In genomic region chr22:25702046-25702445, GRCh38 we compare ENCODE assay signal across 8 cellular contexts. TPM values are rescaled to one million over a fixed set of nuclear protein-coding genes. Genes with fewer than 3 reads are reported as not detected.
DNase-seq lines count a peak whose midpoint lies in the region; ATAC-seq and TF ChIP-seq lines count a peak whose summit lies in the region.

No MANE protein-coding gene starts in this region.

- H3K9me3 Mint-ChIP-seq in activated naive CD8-positive, alpha-beta T cell treated with anti-CD3 and anti-CD28 coated beads for 36 hours = no peaks in the 10 kb centered on the region

- H3K4me1 Mint-ChIP-seq in activated naive CD8-positive, alpha-beta T cell treated with anti-CD3 and anti-CD28 coated beads for 36 hours = peaks cover 9% of the 10 kb centered on the region

- H3K27ac ChIP-seq in AG04450 (ENCODE audit: low read depth, low read length) (no peak overlapping the region), HCT116 (ENCODE audit: low read depth, low read length) (no peak overlapping the region), suprapubic skin (no peak overlapping the region)

- CTCF ChIA-PET in AG04450 (lab: Charles Lee) (interaction anchor here (1.8 to 2.5 kb wide), 2 partner anchors 240 to 255 kb away, joined by 7 to 21 read pairs; no protein-coding TSS in a partner anchor), HCT116 (lab: Charles Lee) (interaction anchor here (3.2 kb wide), 1 partner anchor 240 kb away, joined by 14 read pairs; no protein-coding TSS in a partner anchor)

- H3K9me3 ChIP-seq in AG04450 (ENCODE audit: control insufficient read depth, insufficient read depth, low read length) (no peaks in the 10 kb centered on the region), HCT116 (ENCODE audit: control insufficient read depth in 1 of 2, insufficient read depth in 1 of 2, low read depth in 1 of 2, low read length in 2 of 2) (no peaks in the 10 kb centered on the region), suprapubic skin (no peaks in the 10 kb centered on the region)

- intact Hi-C loops in HCT116 (cut with micrococcal nuclease) = loop anchor here (5.0 kb wide), 2 partner anchors 340 to 465 kb away; no protein-coding TSS in a partner anchor

- no peak overlapping the region for H2AFZ ChIP-seq in HCT116 (ENCODE audit: low read depth, low read length, poor library complexity, severe bottlenecking)

- H4K20me1 ChIP-seq in HCT116 (ENCODE audit: insufficient read depth) = no peaks in the 10 kb centered on the region

- peaks cover 5% of the 10 kb centered on the region for H3K36me3 Mint-ChIP-seq in activated naive CD8-positive, alpha-beta T cell treated with anti-CD3 and anti-CD28 coated beads for 36 hours

- DNase-seq in AG04450 (ENCODE audit: low read depth, low spot score) (no peak), HCT116 (ENCODE audit: low read depth, low spot score) (no peak), germinal center (ENCODE audit: low spot score) (peak; percentile 29), suprapubic skin (ENCODE audit: low spot score in 2 of 2) (no peak)
- DNase-seq in activated naive CD8-positive, alpha-beta T cell treated with anti-CD3 and anti-CD28 coated beads for 36 hours = no peak

- H3K36me3 ChIP-seq in HCT116 (ENCODE audit: control insufficient read depth in 1 of 2, insufficient read depth in 2 of 2, low read length in 2 of 2) = no peaks in the 10 kb centered on the region
- peaks cover 9% of the 10 kb centered on the region for H3K36me3 ChIP-seq in suprapubic skin

- peak; percentile 37 for TF ChIP-seq CTCF in AG04450 (IDR thresholded peaks at IDR 0.05; ENCODE audit: low read depth, low read length)
- peak; percentile 11 to 55 (median 40); a peak in 4 of 6 replicates for TF ChIP-seq CTCF in HCT116 (IDR thresholded peaks at IDR 0.05 in 2 of 3, conservative IDR thresholded peaks at IDR 0.05 in 1 of 3; ENCODE audit: borderline replicate concordance in 1 of 3, insufficient read depth in 1 of 3, low read depth in 2 of 3, low read length in 2 of 3)
- no peak for TF ChIP-seq CTCF in suprapubic skin (IDR thresholded peaks at IDR 0.05)

- TF ChIP-seq POLR2A in HCT116 (IDR thresholded peaks at IDR 0.05; ENCODE audit: borderline replicate concordance, extremely low read depth, insufficient read depth, insufficient read length) = no peak
- TF ChIP-seq POLR2A in suprapubic skin (IDR thresholded peaks at IDR 0.05) = no peak

- H3K4me1 ChIP-seq in HCT116 (ENCODE audit: control insufficient read depth in 1 of 2, insufficient read depth in 2 of 2, low read length in 2 of 2) (no peaks in the 10 kb centered on the region), suprapubic skin (peaks cover 6% of the 10 kb centered on the region)

- H3K9ac ChIP-seq in HCT116 (ENCODE audit: low read length) = no peak overlapping the region

- no peak for ATAC-seq in HCT116
- peak; percentile 77 for ATAC-seq in SK-N-SH treated with all-trans-retinoic acid at 6 μM for 48 hours
- ATAC-seq in GM19463 (IDR thresholded peaks at IDR 0.05; ENCODE audit: unreplicated experiment) = no peak
- no peak for ATAC-seq in HG03095 (IDR thresholded peaks at IDR 0.05; ENCODE audit: unreplicated experiment)

- BruUV-seq in HCT116 (replicated peaks; lab: Mats Ljungman, UMichigan) = no TSS peak

- H3K27me3 ChIP-seq in AG04450 (ENCODE audit: control insufficient read depth, insufficient read depth, low read length) (no peaks in the 10 kb centered on the region), HCT116 (ENCODE audit: insufficient read depth, low read length) (no peaks in the 10 kb centered on the region), suprapubic skin (no peaks in the 10 kb centered on the region)

- TF ChIP-seq EP300 in suprapubic skin (IDR thresholded peaks at IDR 0.05) = no peak

- no peak overlapping the region for H3K4me2 ChIP-seq in HCT116 (ENCODE audit: low read length)

- POLR2A ChIA-PET in AG04450 (lab: Yijun Ruan, JAX) (no interaction called here), HCT116 (lab: Charles Lee) (no interaction called here)

- peak; percentile 59 for TF ChIP-seq RAD21 in HCT116 (IDR thresholded peaks at IDR 0.05; ENCODE audit: low read depth)

- H3K27ac Mint-ChIP-seq in activated naive CD8-positive, alpha-beta T cell treated with anti-CD3 and anti-CD28 coated beads for 36 hours = no peak overlapping the region

- RAD21 ChIA-PET in HCT116 (lab: Charles Lee; ENCODE audit: low non-redundant PET in 1 of 2, low total read pairs in 2 of 2, uncharacterized antibody in 2 of 2, unreplicated experiment in 2 of 2) = no interaction called here

- H3K4me3 ChIP-seq in AG04450 (ENCODE audit: low read depth, low read length) (no peak overlapping the region), HCT116 (replicated peaks in 1 of 2; ENCODE audit: low read depth in 1 of 2, low read length in 2 of 2) (no peak overlapping the region), suprapubic skin (no peak overlapping the region)

- no peaks in the 10 kb centered on the region for H3K79me2 ChIP-seq in HCT116 (ENCODE audit: insufficient read depth, low read length)

- no peak overlapping the region for H3K4me3 Mint-ChIP-seq in activated naive CD8-positive, alpha-beta T cell treated with anti-CD3 and anti-CD28 coated beads for 36 hours

- no peaks in the 10 kb centered on the region for H3K9me2 ChIP-seq in HCT116 (ENCODE audit: insufficient read depth)

- no peaks in the 10 kb centered on the region for H3K27me3 Mint-ChIP-seq in activated naive CD8-positive, alpha-beta T cell treated with anti-CD3 and anti-CD28 coated beads for 36 hours

TF ChIP-seq in HCT116, 20 proteins besides CTCF, POLR2A, EP300 and RAD21:
- TF ChIP-seq SP1 (IDR thresholded peaks at IDR 0.05; ENCODE audit: low read depth) (no peak), YY1 (IDR thresholded peaks at IDR 0.05; ENCODE audit: extremely low read depth, insufficient replicate concordance, low read depth, low read length) (no peak), EZH2 (IDR thresholded peaks at IDR 0.05) (no peak), TCF7L2 (IDR thresholded peaks at IDR 0.05; ENCODE audit: borderline replicate concordance, extremely low read depth, insufficient read depth, insufficient read length) (no peak), REST (IDR thresholded peaks at IDR 0.05; ENCODE audit: low read depth) (no peak)

TF ChIP-seq in SK-N-SH treated with all-trans-retinoic acid at 6 μM for 48 hours, 23 proteins besides CTCF, POLR2A, EP300 and RAD21 (continues in another document):
- TF ChIP-seq BACH2 (CRISPR knock-in tag; IDR thresholded peaks at IDR 0.05; ENCODE audit: borderline replicate concordance) = no peak
- TF ChIP-seq CREB5 (CRISPR knock-in tag; IDR thresholded peaks at IDR 0.05; ENCODE audit: low read depth) = 0 out of 2 replicates have a peak, but pooled peaks have one; percentile 15
- no peak for TF ChIP-seq PATZ1 (CRISPR knock-in tag; IDR thresholded peaks at IDR 0.05; ENCODE audit: borderline replicate concordance)
- no peak for TF ChIP-seq GLIS3 (CRISPR knock-in tag; IDR thresholded peaks at IDR 0.05)
- TF ChIP-seq ESRRG (CRISPR knock-in tag; IDR thresholded peaks at IDR 0.05) = no peak
- peak; percentile 85 for TF ChIP-seq ISL1 (CRISPR knock-in tag; IDR thresholded peaks at IDR 0.05)
- peak; percentile 55; the same call in 1 of the 2 replicates for TF ChIP-seq TCF4 (CRISPR knock-in tag; IDR thresholded peaks at IDR 0.05; ENCODE audit: borderline replicate concordance)

RNA-seq across cellular contexts. Expression of gene MYO18B, which starts 39.9 kb away (rescaled TPM):
- not detected in 2 replicates for polyA plus RNA-seq in AG04450 (2011; rRNA removed)
- polyA minus RNA-seq in AG04450 (2011; rRNA and poly(A)+ RNA removed) = not detected in 2 replicates
- 0.05 TPM for total RNA-seq in HCT116 (2021; ENCODE audit: unreplicated experiment)
- 0.01 TPM in 2 replicates for polyA plus RNA-seq in HCT116 (2012)
- total RNA-seq in activated naive CD8-positive, alpha-beta T cell treated with anti-CD3 and anti-CD28 coated beads for 36 hours = 1 to 10 TPM; 1.6 to 2.1 TPM
- 1 to 10 TPM; 1.2 to 3.2 (median 1.7) TPM for total RNA-seq in suprapubic skin

Comparison
In these comparisons a context has a peak if more than half of its experiments do, and no peak if none do; other contexts are left out.
1. CTCF ChIP-seq: peak in AG04450 (single experiment) and HCT116 (3 of 3); none in suprapubic skin (0 of 2).